ENCODE assay signal across 9 cellular contexts in the genomic region with DNA sequence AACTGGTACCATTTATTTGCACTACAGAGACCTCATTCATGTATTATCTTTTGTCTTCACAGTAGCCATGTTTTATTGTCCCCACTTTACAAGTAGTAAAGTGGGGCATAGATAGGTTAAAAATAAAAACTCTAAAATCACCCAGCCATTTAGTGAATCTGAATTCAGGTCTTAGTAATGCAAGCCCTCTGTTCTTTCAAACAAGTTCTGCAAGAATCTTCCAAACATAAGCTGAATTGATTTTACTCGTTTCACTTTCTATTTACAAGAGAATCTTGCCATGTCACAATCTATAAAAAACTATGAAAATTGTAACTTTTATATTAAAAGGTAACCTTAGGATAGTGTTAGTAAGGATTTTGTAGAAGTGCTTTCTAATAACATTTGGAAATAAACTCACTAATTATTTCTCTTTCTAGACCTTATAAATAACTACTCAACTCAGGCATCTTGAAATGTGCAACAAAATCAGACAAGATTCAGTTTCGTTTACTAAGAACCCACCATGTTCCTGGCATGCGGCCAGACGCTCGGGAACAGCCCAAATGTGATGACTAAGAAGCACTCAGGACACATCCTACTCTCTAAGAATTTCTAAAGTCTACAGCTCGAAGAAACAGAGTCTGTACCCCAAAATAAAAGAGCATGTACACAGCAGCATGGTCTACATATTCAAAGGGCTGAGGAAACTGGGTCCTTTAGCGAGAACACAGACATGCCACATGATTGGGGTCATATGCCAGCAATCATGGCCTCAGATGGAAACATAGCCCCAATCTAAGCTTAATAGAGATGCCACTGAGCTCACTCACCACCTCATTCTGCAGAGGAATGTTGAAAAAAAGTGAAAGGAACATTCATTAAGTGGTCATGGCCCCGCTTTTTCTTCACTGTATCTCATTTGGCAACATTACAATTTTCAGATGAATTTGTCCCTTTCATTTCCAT.
DNase-seq lines count a peak whose midpoint lies in the region; ATAC-seq and TF ChIP-seq lines count a peak whose summit lies in the region.
"Had no signal": no experiment of that assay in that cellular context is flagged by ENCODE, and none has a peak within 500 bp of the region (broad histone marks: within the 10 kb centered on the region; RNA-seq: fewer than 3 reads in every experiment).

No MANE protein-coding gene starts in this region.

- H3K27me3 ChIP-seq in thoracic aorta (replicated peaks; ENCODE audit: insufficient read depth): no peaks in the 10 kb centered on the region
- H3K27me3 ChIP-seq: uterus had no signal

- H3K4me3 ChIP-seq in SK-N-MC (no peak overlapping the region), thoracic aorta (no peak overlapping the region)
- H3K4me3 ChIP-seq: uterus had no signal

- no peaks in the 10 kb centered on the region for H3K36me3 ChIP-seq in SK-N-MC (ENCODE audit: insufficient read depth, low read length)
- no peaks in the 10 kb centered on the region for H3K36me3 ChIP-seq in thoracic aorta
- H3K36me3 ChIP-seq: uterus had no signal

- H3K9me3 Mint-ChIP-seq in activated naive CD8-positive, alpha-beta T cell treated with anti-CD3 and anti-CD28 coated beads for 36 hours: no peaks in the 10 kb centered on the region
- H3K9me3 Mint-ChIP-seq in naive B cell: peaks cover 0 to 5% (median 0%) of the 10 kb centered on the region in 7 donors

- H3K27me3 Mint-ChIP-seq in activated naive CD8-positive, alpha-beta T cell treated with anti-CD3 and anti-CD28 coated beads for 36 hours: no peaks in the 10 kb centered on the region
- peaks cover 0 to 4% (median 0%) of the 10 kb centered on the region in 3 donors for H3K27me3 Mint-ChIP-seq in naive B cell

- ATAC-seq in GM18870 (IDR thresholded peaks at IDR 0.05; ENCODE audit: unreplicated experiment) (peak; percentile 96), HG02973 (IDR thresholded peaks at IDR 0.05; ENCODE audit: unreplicated experiment) (peak; percentile 97), naive B cell (ENCODE audit: low read depth in 2 of 2) (no peak), thoracic aorta (ENCODE audit: insufficient number of reproducible peaks, low FRiP score, low read depth) (no peak)

- no peaks in the 10 kb centered on the region for H3K9me3 ChIP-seq in SK-N-MC (ENCODE audit: low read depth, low read length)
- no peaks in the 10 kb centered on the region for H3K9me3 ChIP-seq in thoracic aorta
- H3K9me3 ChIP-seq: uterus had no signal

- H3K9ac ChIP-seq in SK-N-MC (ENCODE audit: insufficient read length): no peak overlapping the region

- H3K27ac ChIP-seq in SK-N-MC (no peak overlapping the region), thoracic aorta (no peak overlapping the region)
- H3K27ac ChIP-seq: uterus had no signal

- peak overlapping the region; percentile 22 for H3K4me3 Mint-ChIP-seq in activated naive CD8-positive, alpha-beta T cell treated with anti-CD3 and anti-CD28 coated beads for 36 hours
- H3K4me3 Mint-ChIP-seq in naive B cell: peak overlapping the region in 4 of 8 donors; percentile 16 to 61 (median 50)

- H3K36me3 Mint-ChIP-seq in activated naive CD8-positive, alpha-beta T cell treated with anti-CD3 and anti-CD28 coated beads for 36 hours: no peaks in the 10 kb centered on the region
- no peaks in the 10 kb centered on the region for H3K36me3 Mint-ChIP-seq in naive B cell

- DNase-seq in SK-N-MC (ENCODE audit: low read depth, low spot score) (peak; percentile 8), naive B cell (peak; percentile 4), thoracic aorta (ENCODE audit: low spot score) (peak; percentile 12), NCI-H524 treated with DMSO at 0.1 percent for 48 hours (lab: John Stamatoyannopoulos, UW) (no peak), iPS-NIHi11 (ENCODE audit: low spot score) (no peak)
- DNase-seq in activated naive CD8-positive, alpha-beta T cell treated with anti-CD3 and anti-CD28 coated beads for 36 hours: peak; percentile 84

- H3K4me1 Mint-ChIP-seq in activated naive CD8-positive, alpha-beta T cell treated with anti-CD3 and anti-CD28 coated beads for 36 hours: peaks cover 18% of the 10 kb centered on the region
- peaks cover 0 to 23% (median 11%) of the 10 kb centered on the region in 3 donors for H3K4me1 Mint-ChIP-seq in naive B cell

- no peaks in the 10 kb centered on the region for H3K4me1 ChIP-seq in thoracic aorta (ENCODE audit: control insufficient read depth in 1 of 2, low read depth in 2 of 2)
- H3K4me1 ChIP-seq: uterus had no signal

- peak overlapping the region; percentile 69 for H3K27ac Mint-ChIP-seq in activated naive CD8-positive, alpha-beta T cell treated with anti-CD3 and anti-CD28 coated beads for 36 hours
- H3K27ac Mint-ChIP-seq in naive B cell: peak overlapping the region in 2 of 6 donors; percentile 5 to 49

- TF ChIP-seq CTCF in thoracic aorta (IDR thresholded peaks at IDR 0.05): no peak

Comparison
In these comparisons a context has a peak if more than half of its experiments do, and no peak if none do; other contexts are left out.
1. ATAC-seq: peak in GM18870 (single experiment) and HG02973 (single experiment); none in naive B cell (0 of 2) and thoracic aorta (single experiment).
2. DNase-seq: peak in SK-N-MC (single experiment), activated naive CD8-positive, alpha-beta T cell treated with anti-CD3 and anti-CD28 coated beads for 36 hours (single experiment), naive B cell (single experiment) and thoracic aorta (single experiment); none in NCI-H524 treated with DMSO at 0.1 percent for 48 hours (single experiment) and iPS-NIHi11 (single experiment).